8 cellular contexts compared by ENCODE assay signal in the genomic region with DNA sequence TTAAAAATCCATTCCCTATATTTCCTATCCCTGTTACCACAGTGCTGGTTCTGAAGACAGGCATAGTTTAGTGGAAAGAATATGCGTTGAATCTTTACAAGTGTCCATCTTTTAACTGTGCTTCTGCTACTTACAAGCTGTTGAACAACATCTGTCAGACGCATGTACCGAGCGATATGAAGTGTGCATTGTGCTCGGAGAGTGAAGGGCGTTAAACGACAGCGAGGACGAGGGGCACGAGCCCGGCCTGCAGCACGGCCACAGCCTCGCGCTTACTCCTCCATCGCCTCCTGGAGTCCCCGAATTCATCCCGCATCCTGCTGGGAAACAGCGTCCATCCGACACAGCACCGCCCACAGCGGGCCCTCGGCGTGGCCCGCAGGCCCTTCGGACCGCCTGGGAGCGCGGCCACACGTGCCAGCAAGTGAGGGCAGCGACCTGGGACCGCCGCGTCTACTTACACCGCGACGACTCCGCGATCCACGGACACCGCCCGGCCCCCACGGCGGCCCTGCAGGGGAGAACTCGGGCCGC. TPM values are rescaled to one million over a fixed set of nuclear protein-coding genes. Genes with fewer than 3 reads are reported as not detected.
DNase-seq lines count a peak whose midpoint lies in the region; ATAC-seq and TF ChIP-seq lines count a peak whose summit lies in the region.
"Had no signal": no experiment of that assay in that cellular context is flagged by ENCODE, and none has a peak within 500 bp of the region (broad histone marks: within the 10 kb centered on the region; RNA-seq: fewer than 3 reads in every experiment).

No MANE protein-coding gene starts in this region.

- peaks cover 48% of the 10 kb centered on the region for H3K36me3 Mint-ChIP-seq in activated T-helper 2 cell treated with anti-CD3 and anti-CD28 coated beads, Interferon-gamma antibody, Interleukin-2, Interleukin-4, amounts not matched to agents 10 μg/mL and 5 μg/mL and 100 μg/mL, durations not matched to agents 14 hours and 24 hours and 36 hours (ENCODE audit: low read depth)

- no peaks in the 10 kb centered on the region for H3K9me3 Mint-ChIP-seq in activated T-helper 2 cell treated with anti-CD3 and anti-CD28 coated beads, Interferon-gamma antibody, Interleukin-2, Interleukin-4, amounts not matched to agents 10 μg/mL and 5 μg/mL and 100 μg/mL, durations not matched to agents 14 hours and 24 hours and 36 hours

- peaks cover 0 to 40% (median 0%) of the 10 kb centered on the region in 9 donors for H3K36me3 ChIP-seq in heart right ventricle
- H3K36me3 ChIP-seq in psoas muscle (ENCODE audit: insufficient read depth in 1 of 2, low read depth in 1 of 2) = peaks cover 0 to 28% of the 10 kb centered on the region in 2 donors

- WGBS in heart right ventricle, 2 donors = 0% methylated on average over 45 of the region's 45 CpGs
- 0 to 2% (median 1%) methylated on average over 34 to 45 of the region's 45 CpGs for WGBS in psoas muscle, 3 donors

- peak overlapping the region; percentile 82 for H3K4me3 Mint-ChIP-seq in activated T-helper 2 cell treated with anti-CD3 and anti-CD28 coated beads, Interferon-gamma antibody, Interleukin-2, Interleukin-4, amounts not matched to agents 10 μg/mL and 5 μg/mL and 100 μg/mL, durations not matched to agents 14 hours and 24 hours and 36 hours (ENCODE audit: low read depth)

- peaks cover 12 to 82% (median 77%) of the 10 kb centered on the region in 9 donors for H3K4me1 ChIP-seq in heart right ventricle
- H3K4me1 ChIP-seq in psoas muscle = peaks cover 61% of the 10 kb centered on the region

- peak overlapping the region; percentile 71 to 98 (median 88) for H3K4me3 ChIP-seq in heart right ventricle
- peak overlapping the region; percentile 88 for H3K4me3 ChIP-seq in psoas muscle

- TF ChIP-seq CTCF in heart right ventricle (IDR thresholded peaks at IDR 0.05) (no peak), psoas muscle (IDR thresholded peaks at IDR 0.05) (no peak)

- peak; percentile 18 for ATAC-seq in GM21717 (IDR thresholded peaks at IDR 0.05; ENCODE audit: unreplicated experiment)
- peak; percentile 1 to 37 (median 11) for ATAC-seq in heart right ventricle
- ATAC-seq in psoas muscle = peak; percentile 36 to 50 (median 44)

- intact Hi-C loops in activated T-helper 2 cell treated with anti-CD3 and anti-CD28 coated beads, Interferon-gamma antibody, Interleukin-2, Interleukin-4, amounts not matched to agents 10 μg/mL and 5 μg/mL and 100 μg/mL, durations not matched to agents 14 hours and 24 hours and 36 hours (cut with micrococcal nuclease) = loop anchor here (2.0 to 5.0 kb wide), 3 partner anchors 53 to 924 kb away; a partner anchor contains a TSS
- intact Hi-C loops in heart right ventricle (cut with DNase I) = loop anchor here in 1 of 10 donors (2.0 kb wide), 1 partner anchor 21 kb away; no protein-coding TSS in a partner anchor
- intact Hi-C loops in psoas muscle (cut with DNase I) = loop anchor here (5.0 to 10.0 kb wide), 3 partner anchors 51 to 173 kb away; a partner anchor contains a TSS

- peaks cover 42% of the 10 kb centered on the region for H3K4me1 Mint-ChIP-seq in activated T-helper 2 cell treated with anti-CD3 and anti-CD28 coated beads, Interferon-gamma antibody, Interleukin-2, Interleukin-4, amounts not matched to agents 10 μg/mL and 5 μg/mL and 100 μg/mL, durations not matched to agents 14 hours and 24 hours and 36 hours (ENCODE audit: low read depth)

- DNase-seq in GM03348 (ENCODE audit: low spot score) (peak; percentile 71), LHCN-M2 (ENCODE audit: low read depth) (peak; percentile 45), heart right ventricle (peak in 1 of 2 donors; percentile 39), psoas muscle (peak in 1 of 2 donors; percentile 43), occipital lobe (lab: John Stamatoyannopoulos, UW) (no peak)
- no peak for DNase-seq in activated T-helper 2 cell treated with anti-CD3 and anti-CD28 coated beads, Interferon-gamma antibody, Interleukin-2, Interleukin-4, amounts not matched to agents 10 μg/mL and 5 μg/mL and 100 μg/mL, durations not matched to agents 14 hours and 24 hours and 36 hours (ENCODE audit: low spot score)

- H3K27me3 ChIP-seq in heart right ventricle = no peaks in the 10 kb centered on the region
- no peaks in the 10 kb centered on the region for H3K27me3 ChIP-seq in psoas muscle (ENCODE audit: insufficient read depth in 3 of 3, low read length in 2 of 3)

- H3K27me3 Mint-ChIP-seq in activated T-helper 2 cell treated with anti-CD3 and anti-CD28 coated beads, Interferon-gamma antibody, Interleukin-2, Interleukin-4, amounts not matched to agents 10 μg/mL and 5 μg/mL and 100 μg/mL, durations not matched to agents 14 hours and 24 hours and 36 hours (ENCODE audit: low read depth) = no peaks in the 10 kb centered on the region

- H3K9me3 ChIP-seq in heart right ventricle (no peaks in the 10 kb centered on the region), psoas muscle (no peaks in the 10 kb centered on the region)

- peak overlapping the region; percentile 53 for H3K27ac Mint-ChIP-seq in activated T-helper 2 cell treated with anti-CD3 and anti-CD28 coated beads, Interferon-gamma antibody, Interleukin-2, Interleukin-4, amounts not matched to agents 10 μg/mL and 5 μg/mL and 100 μg/mL, durations not matched to agents 14 hours and 24 hours and 36 hours

- H3K27ac ChIP-seq in heart right ventricle (peak overlapping the region; percentile 93 to 100 (median 99)), psoas muscle (peak overlapping the region; percentile 98)

RNA-seq across cellular contexts. Expression of a gene that starts 0.5 kb away (rescaled TPM):
- total RNA-seq in LHCN-M2 (2014; rRNA removed) = 83.8 and 90.8 TPM in 2 replicates
- polyA plus RNA-seq in LHCN-M2 (2012) = 53.5 TPM
- total RNA-seq in activated T-helper 2 cell treated with anti-CD3 and anti-CD28 coated beads, Interferon-gamma antibody, Interleukin-2, Interleukin-4, amounts not matched to agents 10 μg/mL and 5 μg/mL and 100 μg/mL, durations not matched to agents 14 hours and 24 hours and 36 hours = 67.1 and 67.6 TPM in 2 replicates
- total RNA-seq in heart right ventricle = 10 to 100 TPM; 42.3 to 74.0 (median 47.3) TPM
- polyA plus RNA-seq in heart right ventricle = 10 to 100 TPM; 38.9 to 60.1 TPM
- total RNA-seq in psoas muscle = 10 to 100 TPM; 22.5 to 37.1 (median 26.4) TPM
- polyA plus RNA-seq in psoas muscle = 10 to 100 TPM; 19.9 to 28.2 (median 26.6) TPM
- 45.9 TPM for total RNA-seq in occipital lobe

RNA-seq across cellular contexts. Expression of a gene that starts 1.5 kb away (rescaled TPM):
- 113 and 190 TPM in 2 replicates for total RNA-seq in LHCN-M2 (2014; rRNA removed)
- polyA plus RNA-seq in LHCN-M2 (2012) = 53.0 TPM
- 83.3 and 83.8 TPM in 2 replicates for total RNA-seq in activated T-helper 2 cell treated with anti-CD3 and anti-CD28 coated beads, Interferon-gamma antibody, Interleukin-2, Interleukin-4, amounts not matched to agents 10 μg/mL and 5 μg/mL and 100 μg/mL, durations not matched to agents 14 hours and 24 hours and 36 hours
- total RNA-seq in heart right ventricle = 100 to 1,000 TPM in 9 of 10 donors, 10 to 100 TPM in 1; 84.7 to 141 (median 112) TPM
- 10 to 100 TPM; 35.8 to 46.1 TPM for polyA plus RNA-seq in heart right ventricle
- 100 to 1,000 TPM; 123 to 152 (median 137) TPM for total RNA-seq in psoas muscle
- 100 to 1,000 TPM in 1 of 3 donors, 10 to 100 TPM in 2; 75.4 to 180 (median 86.6) TPM for polyA plus RNA-seq in psoas muscle
- total RNA-seq in occipital lobe = 55.7 TPM

RNA-seq across cellular contexts. Expression of a gene that starts 49.5 kb away (rescaled TPM):
- not detected in 2 replicates for total RNA-seq in LHCN-M2 (2014; rRNA removed)
- 0.07 TPM for polyA plus RNA-seq in LHCN-M2 (2012)
- total RNA-seq in activated T-helper 2 cell treated with anti-CD3 and anti-CD28 coated beads, Interferon-gamma antibody, Interleukin-2, Interleukin-4, amounts not matched to agents 10 μg/mL and 5 μg/mL and 100 μg/mL, durations not matched to agents 14 hours and 24 hours and 36 hours = not detected in 2 replicates
- under 1 TPM in 1 of 10 donors, not detected in 9; 0.20 TPM for total RNA-seq in heart right ventricle
- polyA plus RNA-seq in heart right ventricle = under 1 TPM in 1 of 2 donors, not detected in 1; 0.03 TPM
- total RNA-seq in psoas muscle = not detected
- polyA plus RNA-seq in psoas muscle = not detected
- total RNA-seq in occipital lobe = not detected
- total RNA-seq: dermis microvascular lymphatic vessel endothelial cell had no signal

Comparison
In these comparisons a context has a peak if more than half of its experiments do, and no peak if none do; other contexts are left out.
1. DNase-seq: peak in GM03348 (single experiment) and LHCN-M2 (single experiment); none in activated T-helper 2 cell treated with anti-CD3 and anti-CD28 coated beads, Interferon-gamma antibody, Interleukin-2, Interleukin-4, amounts not matched to agents 10 μg/mL and 5 μg/mL and 100 μg/mL, durations not matched to agents 14 hours and 24 hours and 36 hours (single experiment) and occipital lobe (single experiment).
2. Peak in every context shown above with its lines, with median percentiles within 50 percentile points of each other: ATAC-seq.